8 cellular contexts compared by ENCODE assay signal in the genomic region with DNA sequence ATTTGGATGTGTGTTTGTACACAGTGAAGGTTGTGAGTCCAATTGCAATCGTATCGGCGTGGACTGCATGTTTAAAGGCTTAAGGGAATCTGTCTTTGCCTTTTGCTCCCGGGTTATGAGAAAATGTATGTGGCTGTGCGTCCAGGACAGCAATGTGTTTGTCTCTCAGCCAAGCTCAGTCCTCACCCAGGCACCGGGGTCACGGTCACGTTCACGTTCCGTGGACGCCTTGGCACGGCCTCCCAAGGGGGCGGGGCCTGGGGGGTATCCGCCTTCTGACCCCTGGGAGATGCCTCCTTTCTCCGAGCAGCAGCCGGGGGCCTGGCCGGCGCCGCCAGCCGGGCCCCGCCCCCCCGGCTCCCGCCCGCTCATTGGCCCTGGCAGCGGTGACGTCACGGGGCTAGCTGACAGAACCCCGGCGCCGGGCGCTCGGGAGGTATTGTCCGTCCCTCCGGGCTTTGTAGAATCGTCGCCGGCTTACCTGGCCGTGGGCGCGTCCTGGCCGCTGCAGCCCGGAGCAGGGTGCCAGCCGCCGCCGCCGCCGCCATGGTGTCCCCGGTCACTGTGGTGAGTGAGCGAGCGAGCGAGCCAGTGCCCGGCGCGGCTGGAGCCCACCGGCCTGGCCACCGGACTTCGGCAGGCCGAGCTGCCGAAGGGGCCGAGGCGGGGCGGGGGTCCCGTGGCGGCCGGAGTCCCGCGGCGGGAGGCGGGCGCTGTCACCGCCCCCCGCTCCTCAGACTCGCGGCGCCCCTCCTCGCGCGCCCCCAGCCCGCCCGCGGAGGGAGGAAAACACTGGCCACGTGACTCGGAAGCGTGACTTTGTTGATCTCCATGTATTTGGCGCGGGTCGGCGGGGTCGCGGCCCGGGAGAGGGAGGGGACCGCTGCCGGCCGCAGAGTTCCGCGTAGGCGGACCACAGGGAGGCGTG.
A peak's percentile ranks its signal among the peaks of the same experiment; 100 is the strongest.
DNase-seq lines count a peak whose midpoint lies in the region; ATAC-seq and TF ChIP-seq lines count a peak whose summit lies in the region.

A gene with protein sequence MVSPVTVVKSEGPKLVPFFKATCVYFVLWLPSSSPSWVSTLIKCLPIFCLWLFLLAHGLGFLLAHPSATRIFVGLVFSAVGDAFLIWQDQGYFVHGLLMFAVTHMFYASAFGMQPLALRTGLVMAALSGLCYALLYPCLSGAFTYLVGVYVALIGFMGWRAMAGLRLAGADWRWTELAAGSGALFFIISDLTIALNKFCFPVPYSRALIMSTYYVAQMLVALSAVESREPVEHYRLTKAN (plus strand): TSS at position 439 of the 928 bp plus-strand sequence. CDS start 108 bp downstream, at position 547.

- H3K4me3 ChIP-seq in OCI-LY1 (ENCODE audit: low read depth, low read length, poor library complexity, severe bottlenecking), result peak within 1 kb of the TSS; percentile 70

- no peaks in the 10 kb centered on the region for H3K9me3 ChIP-seq in OCI-LY1 (ENCODE audit: low read length)

- no peaks in the 10 kb centered on the region for H3K79me2 ChIP-seq in OCI-LY1 (ENCODE audit: insufficient read depth, low read length)

- no peak within 1 kb of the TSS for H3K27ac ChIP-seq in OCI-LY1 (ENCODE audit: low read depth, low read length, poor library complexity, severe bottlenecking)

- ATAC-seq in GM21390 (IDR thresholded peaks at IDR 0.05; ENCODE audit: unreplicated experiment), result peak; percentile 98

- H3K36me3 ChIP-seq in OCI-LY1 (ENCODE audit: insufficient read depth, low read length), result no peaks in the 10 kb centered on the region

- peaks cover 10% of the 10 kb centered on the region for H3K4me1 ChIP-seq in OCI-LY1 (ENCODE audit: insufficient read depth, low read length, severe bottlenecking)

- H3F3A ChIP-seq in OCI-LY1 (ENCODE audit: insufficient read depth, low read length), result no peaks in the 10 kb centered on the region

- peak within 1 kb of the TSS; percentile 57 for H3K9ac ChIP-seq in OCI-LY1 (ENCODE audit: low read length)

- no peaks in the 10 kb centered on the region for H3K9me2 ChIP-seq in OCI-LY1 (ENCODE audit: low read depth, low read length)

- no peak for TF ChIP-seq CTCF in OCI-LY1 (IDR thresholded peaks at IDR 0.05; ENCODE audit: low read length)

- H2AFZ ChIP-seq in OCI-LY1 (ENCODE audit: low read length), result peak within 1 kb of the TSS; percentile 25; the same call in 1 of the 2 replicates

- DNase-seq in CMK (ENCODE audit: low read depth), result peak; percentile 65
- peak in 63 of 76 experiments; percentile 6 to 76 (median 48) for DNase-seq in HUDEP-2 (lab: John Stamatoyannopoulos, UW; ENCODE audit: unreplicated experiment in 76 of 76)
- peak; percentile 85 for DNase-seq in activated T-cell treated with anti-CD3 and anti-CD28 coated beads for 4 hours
- peak; percentile 79 for DNase-seq in epidermal melanocyte (ENCODE audit: insufficient read length, low spot score)
- peak; percentile 81 for DNase-seq in middle frontal gyrus (ENCODE audit: extremely low spot score, low spot score)
- peak; percentile 79 to 87 for DNase-seq in stimulated activated CD8-positive, alpha-beta memory T cell treated with anti-CD3 and anti-CD28 coated beads, Interleukin-15, amount 100 ng/mL, for 48 hours (ENCODE audit: low read depth in 2 of 2)

- H3K4me2 ChIP-seq in OCI-LY1 (ENCODE audit: low read length), result peak within 1 kb of the TSS; percentile 88

- no peaks in the 10 kb centered on the region for H4K20me1 ChIP-seq in OCI-LY1 (ENCODE audit: insufficient read depth, low read length)

- H3K27me3 ChIP-seq in OCI-LY1 (ENCODE audit: insufficient read depth, low read length), result no peaks in the 10 kb centered on the region
